In the genomic region with DNA sequence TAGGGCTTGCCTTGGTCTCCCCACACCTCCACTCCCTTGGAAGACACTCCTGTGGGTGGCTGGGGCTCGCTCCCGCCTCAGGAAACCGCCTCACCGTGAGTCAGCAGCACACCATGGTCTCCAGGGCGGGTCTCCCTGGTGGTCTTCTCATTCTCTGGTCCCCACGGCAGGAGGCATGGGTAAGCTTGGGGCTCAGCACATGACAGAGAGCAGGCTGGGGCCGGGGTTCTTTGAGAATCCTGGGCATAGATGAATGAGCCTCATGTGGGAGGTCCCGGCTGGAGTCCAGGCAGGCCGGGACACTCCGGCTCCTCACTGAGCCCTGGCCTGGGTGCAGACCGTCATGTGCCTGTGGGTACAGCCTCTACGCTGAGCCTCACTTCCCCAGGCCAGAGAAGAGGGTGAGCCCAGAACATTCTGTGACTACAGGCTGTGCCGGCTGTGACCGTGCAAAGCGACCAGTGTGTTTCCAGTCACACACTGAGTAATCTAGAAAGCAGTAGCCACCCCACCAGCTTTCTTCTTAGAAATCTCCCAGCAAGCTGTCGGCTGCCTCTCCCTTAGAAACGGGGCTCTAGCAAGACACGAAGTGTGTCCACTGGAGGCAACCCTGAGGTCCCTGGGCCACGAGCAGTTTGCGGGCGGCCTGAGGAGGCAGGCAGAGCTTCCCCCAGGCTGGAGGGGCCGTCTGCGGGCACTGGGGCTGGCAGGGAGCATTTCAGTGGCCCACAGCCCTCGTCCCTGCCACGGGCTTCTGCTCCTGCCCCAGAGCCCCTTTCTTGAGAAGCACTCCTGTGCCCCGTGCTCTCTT, we compare ENCODE assay signal across 2 cellular contexts.
TF ChIP-seq lines count a peak whose summit lies in the region.

No MANE protein-coding gene starts in this region.

TF ChIP-seq in HCT116, 20 proteins besides CTCF, POLR2A, EP300 and RAD21 (continued from another document):
- TF ChIP-seq, protein P1, sequence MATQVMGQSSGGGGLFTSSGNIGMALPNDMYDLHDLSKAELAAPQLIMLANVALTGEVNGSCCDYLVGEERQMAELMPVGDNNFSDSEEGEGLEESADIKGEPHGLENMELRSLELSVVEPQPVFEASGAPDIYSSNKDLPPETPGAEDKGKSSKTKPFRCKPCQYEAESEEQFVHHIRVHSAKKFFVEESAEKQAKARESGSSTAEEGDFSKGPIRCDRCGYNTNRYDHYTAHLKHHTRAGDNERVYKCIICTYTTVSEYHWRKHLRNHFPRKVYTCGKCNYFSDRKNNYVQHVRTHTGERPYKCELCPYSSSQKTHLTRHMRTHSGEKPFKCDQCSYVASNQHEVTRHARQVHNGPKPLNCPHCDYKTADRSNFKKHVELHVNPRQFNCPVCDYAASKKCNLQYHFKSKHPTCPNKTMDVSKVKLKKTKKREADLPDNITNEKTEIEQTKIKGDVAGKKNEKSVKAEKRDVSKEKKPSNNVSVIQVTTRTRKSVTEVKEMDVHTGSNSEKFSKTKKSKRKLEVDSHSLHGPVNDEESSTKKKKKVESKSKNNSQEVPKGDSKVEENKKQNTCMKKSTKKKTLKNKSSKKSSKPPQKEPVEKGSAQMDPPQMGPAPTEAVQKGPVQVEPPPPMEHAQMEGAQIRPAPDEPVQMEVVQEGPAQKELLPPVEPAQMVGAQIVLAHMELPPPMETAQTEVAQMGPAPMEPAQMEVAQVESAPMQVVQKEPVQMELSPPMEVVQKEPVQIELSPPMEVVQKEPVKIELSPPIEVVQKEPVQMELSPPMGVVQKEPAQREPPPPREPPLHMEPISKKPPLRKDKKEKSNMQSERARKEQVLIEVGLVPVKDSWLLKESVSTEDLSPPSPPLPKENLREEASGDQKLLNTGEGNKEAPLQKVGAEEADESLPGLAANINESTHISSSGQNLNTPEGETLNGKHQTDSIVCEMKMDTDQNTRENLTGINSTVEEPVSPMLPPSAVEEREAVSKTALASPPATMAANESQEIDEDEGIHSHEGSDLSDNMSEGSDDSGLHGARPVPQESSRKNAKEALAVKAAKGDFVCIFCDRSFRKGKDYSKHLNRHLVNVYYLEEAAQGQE (IDR thresholded peaks at IDR 0.05; ENCODE audit: low read depth) = no peak
- no peak for TF ChIP-seq EGR1 (IDR thresholded peaks at IDR 0.05; ENCODE audit: low read depth)
TF ChIP-seq in HCT116: peak in this region for 0.

TF ChIP-seq in WTC11, 78 proteins besides CTCF, POLR2A, EP300 and RAD21 (continued from another document):
- TF ChIP-seq ZNF317 (CRISPR knock-in tag; IDR thresholded peaks at IDR 0.05; ENCODE audit: borderline replicate concordance, low read depth) = peak; percentile 62; the same call in 1 of the 2 replicates
- no peak for TF ChIP-seq KAT7 (CRISPR knock-in tag; IDR thresholded peaks at IDR 0.05; ENCODE audit: borderline replicate concordance)
